9 cellular contexts compared by ENCODE assay signal in the genomic region with DNA sequence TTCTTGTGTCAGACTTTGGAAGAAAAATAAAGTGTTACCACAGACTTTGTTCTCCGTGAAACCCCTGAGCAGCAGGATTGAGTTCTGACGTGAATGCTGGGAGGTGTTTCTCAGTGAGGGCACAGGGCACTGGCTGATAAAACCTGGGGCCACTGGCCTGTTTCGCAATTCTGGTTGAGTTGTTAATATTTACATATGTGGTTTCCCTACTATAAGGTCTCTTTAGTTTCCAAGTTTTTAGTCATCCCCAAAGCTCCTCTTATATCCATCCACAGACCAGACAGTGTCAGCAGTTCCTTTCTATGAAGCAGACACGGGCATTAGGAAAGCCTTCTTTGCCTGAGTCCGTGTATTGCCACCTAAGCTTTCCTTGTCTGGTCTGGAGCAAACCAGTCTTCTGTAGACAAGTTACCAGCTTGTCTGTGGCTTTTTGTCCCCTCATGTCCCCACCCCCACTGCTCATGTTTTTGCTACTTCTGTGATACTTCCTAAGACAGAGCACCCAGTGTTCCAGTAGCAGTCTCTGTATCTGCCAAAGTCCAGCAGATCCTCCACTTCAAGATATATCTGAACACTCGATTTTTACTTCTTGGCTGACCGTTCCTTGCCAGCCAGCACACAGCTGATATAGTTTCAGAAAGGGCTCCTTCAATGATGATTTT. TPM values are rescaled to one million over a fixed set of nuclear protein-coding genes. Genes with fewer than 3 reads are reported as not detected.
DNase-seq lines count a peak whose midpoint lies in the region; ATAC-seq and TF ChIP-seq lines count a peak whose summit lies in the region.
"Had no signal": no experiment of that assay in that cellular context is flagged by ENCODE, and none has a peak within 500 bp of the region (broad histone marks: within the 10 kb centered on the region; RNA-seq: fewer than 3 reads in every experiment).

No MANE protein-coding gene starts in this region.

- 71 to 77% (median 75%) methylated on average over 7 of the region's 7 CpGs for WGBS in adrenal gland, 4 donors

- peak; percentile 86 for DNase-seq in ACHN
- peak; percentile 7 for DNase-seq in HFF-Myc (ENCODE audit: extremely low read depth, low read depth)
- peak in 5 of 7 donors; percentile 16 to 71 (median 30) for DNase-seq in adrenal gland
- DNase-seq in left colon, result peak; percentile 11 to 30
- DNase-seq in NCI-H1417 (lab: John Stamatoyannopoulos, UW), result no peak
- no peak for DNase-seq in iPS-NIHi7 (ENCODE audit: extremely low spot score)
- DNase-seq in activated CD4-positive, alpha-beta T cell treated with anti-CD3 and anti-CD28 coated beads, Interleukin-2, amount 50 U/mL, for 1 hour, result no peak
- DNase-seq in NOMO-1 (lab: John Stamatoyannopoulos, UW; ENCODE audit: unreplicated experiment in 2 of 2), result no peak
- DNase-seq: NCI-H345 had no signal

- no peak for TF ChIP-seq CTCF in HFF-Myc (IDR thresholded peaks at IDR 0.05; ENCODE audit: low read depth, low read length, missing control alignments)
- TF ChIP-seq CTCF in adrenal gland (IDR thresholded peaks at IDR 0.05), result no peak

- H3K9me3 ChIP-seq in adrenal gland (replicated peaks in 1 of 3), result no peaks in the 10 kb centered on the region

- H3K4me1 ChIP-seq in adrenal gland (replicated peaks in 1 of 2), result peaks cover 0 to 8% of the 10 kb centered on the region in 2 donors

- H3K27ac ChIP-seq in adrenal gland, result peak overlapping the region in 2 of 5 donors; percentile 45 to 65

- peak; percentile 69 for ATAC-seq in left colon

- no peak for TF ChIP-seq POLR2A in adrenal gland (IDR thresholded peaks at IDR 0.05)

- peaks cover 0 to 48% of the 10 kb centered on the region in 2 donors for H3K36me3 ChIP-seq in adrenal gland (replicated peaks in 1 of 2)

- in situ Hi-C loops in ACHN (cut with HindIII; ENCODE audit: low pct_ligation_motif_present, low pct_unique_long_range_greater_than_20kb, low sequenced_read_pairs), result no loop called here

- H3K4me3 ChIP-seq in HFF-Myc (replicated peaks; ENCODE audit: low read depth, low read length) (no peak overlapping the region), adrenal gland (no peak overlapping the region)

- H3K27me3 ChIP-seq in adrenal gland, result no peaks in the 10 kb centered on the region

- intact Hi-C loops in adrenal gland (cut with DNase I), result loop anchor here in 1 of 2 donors (5.0 kb wide), 1 partner anchor 44 kb away; a partner anchor contains a TSS
- intact Hi-C loops in left colon (cut with DNase I, micrococcal nuclease), result no loop called here

RNA-seq across cellular contexts. Expression of a gene that starts 42.0 kb away (rescaled TPM):
- 100 to 1,000 TPM in 5 of 8 donors, 10 to 100 TPM in 3; 71.3 to 130 (median 108) TPM for total RNA-seq in adrenal gland
- polyA plus RNA-seq in adrenal gland, result 100 to 1,000 TPM in 1 of 3 donors, 10 to 100 TPM in 2; 11.3 to 113 (median 26.0) TPM
- 10 to 100 TPM; 35.5 to 41.8 TPM for total RNA-seq in left colon

Comparison
In these comparisons a context has a peak if more than half of its experiments do, and no peak if none do; other contexts are left out.
1. DNase-seq: peak in ACHN (single experiment), HFF-Myc (single experiment), adrenal gland (5 of 7) and left colon (2 of 2); none in NCI-H1417 (0 of 3), iPS-NIHi7 (single experiment), activated CD4-positive, alpha-beta T cell treated with anti-CD3 and anti-CD28 coated beads, Interleukin-2, amount 50 U/mL, for 1 hour (single experiment) and NOMO-1 (0 of 2).